In genomic region chr9:97615439-97616072, GRCh38 we compare ENCODE assay signal across 8 cellular contexts. TPM values are rescaled to one million over a fixed set of nuclear protein-coding genes. Genes with fewer than 3 reads are reported as not detected.
DNase-seq lines count a peak whose midpoint lies in the region; ATAC-seq lines count a peak whose summit lies in the region.

No MANE protein-coding gene starts in this region.

- H3K4me3 Mint-ChIP-seq in activated naive CD8-positive, alpha-beta T cell treated with anti-CD3 and anti-CD28 coated beads, Interleukin-2, amount 50 U/mL, for 24 hours = no peak overlapping the region

- peaks cover 29% of the 10 kb centered on the region for H3K36me3 Mint-ChIP-seq in activated naive CD8-positive, alpha-beta T cell treated with anti-CD3 and anti-CD28 coated beads, Interleukin-2, amount 50 U/mL, for 24 hours (ENCODE audit: low read depth)

- no peaks in the 10 kb centered on the region for H3K9me3 Mint-ChIP-seq in activated naive CD8-positive, alpha-beta T cell treated with anti-CD3 and anti-CD28 coated beads, Interleukin-2, amount 50 U/mL, for 24 hours

- ATAC-seq in activated naive CD8-positive, alpha-beta T cell treated with anti-CD3 and anti-CD28 coated beads, Interleukin-2, amount 50 U/mL, for 24 hours = no peak
- peak; percentile 84 for ATAC-seq in Right ventricle myocardium superior (ENCODE audit: poor library complexity)
- no peak for ATAC-seq in HG02840 (IDR thresholded peaks at IDR 0.05; ENCODE audit: low FRiP score, unreplicated experiment)

- H3K27me3 Mint-ChIP-seq in activated naive CD8-positive, alpha-beta T cell treated with anti-CD3 and anti-CD28 coated beads, Interleukin-2, amount 50 U/mL, for 24 hours = no peaks in the 10 kb centered on the region

- DNase-seq in DMS153 (lab: John Stamatoyannopoulos, UW) (peak; percentile 8), HuH-7.5 (ENCODE audit: low spot score) (peak; percentile 29), OCI-M1 (lab: John Stamatoyannopoulos, UW) (peak; percentile 77), Right ventricle myocardium superior (no peak), renal cortical epithelial cell (ENCODE audit: low read depth) (peak; percentile 67), 8988T (no peak)
- DNase-seq in activated naive CD8-positive, alpha-beta T cell treated with anti-CD3 and anti-CD28 coated beads, Interleukin-2, amount 50 U/mL, for 24 hours = peak; percentile 47

- peaks cover 15% of the 10 kb centered on the region for H3K4me1 Mint-ChIP-seq in activated naive CD8-positive, alpha-beta T cell treated with anti-CD3 and anti-CD28 coated beads, Interleukin-2, amount 50 U/mL, for 24 hours

- no peak overlapping the region for H3K27ac Mint-ChIP-seq in activated naive CD8-positive, alpha-beta T cell treated with anti-CD3 and anti-CD28 coated beads, Interleukin-2, amount 50 U/mL, for 24 hours

- intact Hi-C loops in Right ventricle myocardium superior (cut with DNase I) = loop anchor here (5.0 kb wide), 1 partner anchor 148 kb away; no protein-coding TSS in a partner anchor

RNA-seq across cellular contexts. Expression of gene TSTD2, which starts 17.6 kb away (rescaled TPM):
- 26.1 TPM for total RNA-seq in Right ventricle myocardium superior
- 13.5 and 31.4 TPM in 2 replicates for total RNA-seq in renal cortical epithelial cell

RNA-seq across cellular contexts. Expression of gene NCBP1, which starts 18.1 kb away (rescaled TPM):
- 20.0 TPM for total RNA-seq in Right ventricle myocardium superior
- total RNA-seq in renal cortical epithelial cell = 40.5 and 54.4 TPM in 2 replicates

Comparison
In these comparisons a context has a peak if more than half of its experiments do, and no peak if none do; other contexts are left out.
1. DNase-seq: peak in DMS153 (single experiment), HuH-7.5 (single experiment), OCI-M1 (single experiment), activated naive CD8-positive, alpha-beta T cell treated with anti-CD3 and anti-CD28 coated beads, Interleukin-2, amount 50 U/mL, for 24 hours (single experiment) and renal cortical epithelial cell (single experiment); none in Right ventricle myocardium superior (single experiment) and 8988T (single experiment).